Comparison of ENCODE assay signal across 2 cellular contexts in genomic region chr22:46579751-46580449, GRCh38.
TF ChIP-seq lines count a peak whose summit lies in the region.

No MANE protein-coding gene starts in this region.

TF ChIP-seq in K562, 482 proteins besides CTCF, POLR2A, EP300 and RAD21:
- no peak for TF ChIP-seq CAMTA2 (CRISPR knock-in tag; conservative IDR thresholded peaks at IDR 0.05)
- TF ChIP-seq FOXJ3 (CRISPR knock-in tag; IDR thresholded peaks at IDR 0.05): no peak
- TF ChIP-seq PTBP1 (IDR thresholded peaks at IDR 0.05; ENCODE audit: low read depth, low read length): no peak
- no peak for TF ChIP-seq NR1H2 (CRISPR knock-in tag; IDR thresholded peaks at IDR 0.05)
- TF ChIP-seq E2F5 (CRISPR knock-in tag; IDR thresholded peaks at IDR 0.05): no peak
- no peak for TF ChIP-seq SMAD4 (CRISPR knock-in tag; conservative IDR thresholded peaks at IDR 0.05)
- no peak for TF ChIP-seq KLF13 (tag; IDR thresholded peaks at IDR 0.05; ENCODE audit: borderline replicate concordance, low read depth)
- TF ChIP-seq HINFP (tag; conservative IDR thresholded peaks at IDR 0.05; ENCODE audit: low read depth): no peak
- TF ChIP-seq ZNF830 (CRISPR knock-in tag; IDR thresholded peaks at IDR 0.05): no peak
- TF ChIP-seq OTX1 (CRISPR knock-in tag; IDR thresholded peaks at IDR 0.05): no peak
- TF ChIP-seq ARID3B (CRISPR knock-in tag; IDR thresholded peaks at IDR 0.05; ENCODE audit: borderline replicate concordance): no peak
- no peak for TF ChIP-seq PHF20 (IDR thresholded peaks at IDR 0.05; ENCODE audit: partially characterized antibody)
- TF ChIP-seq RFX5 (IDR thresholded peaks at IDR 0.05; ENCODE audit: low read depth, low read length): no peak
- no peak for TF ChIP-seq SIN3B (IDR thresholded peaks at IDR 0.05; ENCODE audit: low read depth)
- no peak for TF ChIP-seq JUNB (CRISPR knock-in tag; conservative IDR thresholded peaks at IDR 0.05)
- no peak for TF ChIP-seq FOS (IDR thresholded peaks at IDR 0.05; ENCODE audit: extremely low read depth, insufficient read length)
- no peak for TF ChIP-seq BMI1 (IDR thresholded peaks at IDR 0.05; ENCODE audit: low read length)
- TF ChIP-seq, protein P1, sequence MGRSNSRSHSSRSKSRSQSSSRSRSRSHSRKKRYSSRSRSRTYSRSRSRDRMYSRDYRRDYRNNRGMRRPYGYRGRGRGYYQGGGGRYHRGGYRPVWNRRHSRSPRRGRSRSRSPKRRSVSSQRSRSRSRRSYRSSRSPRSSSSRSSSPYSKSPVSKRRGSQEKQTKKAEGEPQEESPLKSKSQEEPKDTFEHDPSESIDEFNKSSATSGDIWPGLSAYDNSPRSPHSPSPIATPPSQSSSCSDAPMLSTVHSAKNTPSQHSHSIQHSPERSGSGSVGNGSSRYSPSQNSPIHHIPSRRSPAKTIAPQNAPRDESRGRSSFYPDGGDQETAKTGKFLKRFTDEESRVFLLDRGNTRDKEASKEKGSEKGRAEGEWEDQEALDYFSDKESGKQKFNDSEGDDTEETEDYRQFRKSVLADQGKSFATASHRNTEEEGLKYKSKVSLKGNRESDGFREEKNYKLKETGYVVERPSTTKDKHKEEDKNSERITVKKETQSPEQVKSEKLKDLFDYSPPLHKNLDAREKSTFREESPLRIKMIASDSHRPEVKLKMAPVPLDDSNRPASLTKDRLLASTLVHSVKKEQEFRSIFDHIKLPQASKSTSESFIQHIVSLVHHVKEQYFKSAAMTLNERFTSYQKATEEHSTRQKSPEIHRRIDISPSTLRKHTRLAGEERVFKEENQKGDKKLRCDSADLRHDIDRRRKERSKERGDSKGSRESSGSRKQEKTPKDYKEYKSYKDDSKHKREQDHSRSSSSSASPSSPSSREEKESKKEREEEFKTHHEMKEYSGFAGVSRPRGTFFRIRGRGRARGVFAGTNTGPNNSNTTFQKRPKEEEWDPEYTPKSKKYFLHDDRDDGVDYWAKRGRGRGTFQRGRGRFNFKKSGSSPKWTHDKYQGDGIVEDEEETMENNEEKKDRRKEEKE (IDR thresholded peaks at IDR 0.05; ENCODE audit: borderline replicate concordance in 1 of 2, control insufficient read depth in 1 of 2, low read depth in 2 of 2, low read length in 1 of 2): no peak
- no peak for TF ChIP-seq ZFP30 (CRISPR knock-in tag; IDR thresholded peaks at IDR 0.05; ENCODE audit: borderline replicate concordance)
- TF ChIP-seq ZNF263 (CRISPR knock-in tag; IDR thresholded peaks at IDR 0.05; ENCODE audit: borderline replicate concordance): no peak

TF ChIP-seq in HepG2, 621 proteins besides CTCF, POLR2A, EP300 and RAD21:
- TF ChIP-seq TEAD3 (CRISPR knock-in tag; optimal IDR thresholded peaks at IDR 0.05; ENCODE audit: borderline replicate concordance): peak; percentile 18
- TF ChIP-seq ZNF547 (CRISPR knock-in tag; IDR thresholded peaks at IDR 0.05): no peak
- no peak for TF ChIP-seq SP2 (CRISPR knock-in tag; IDR thresholded peaks at IDR 0.05)
- TF ChIP-seq DR1 (CRISPR knock-in tag; IDR thresholded peaks at IDR 0.05): 0 out of 2 replicates have a peak, but pooled peaks have one; percentile 32
- peak; percentile 28; the same call in 1 of the 2 replicates for TF ChIP-seq ZNF687 (CRISPR knock-in tag; IDR thresholded peaks at IDR 0.05)
TF ChIP-seq in HepG2: peak in this region for 3.
